In the genomic region with DNA sequence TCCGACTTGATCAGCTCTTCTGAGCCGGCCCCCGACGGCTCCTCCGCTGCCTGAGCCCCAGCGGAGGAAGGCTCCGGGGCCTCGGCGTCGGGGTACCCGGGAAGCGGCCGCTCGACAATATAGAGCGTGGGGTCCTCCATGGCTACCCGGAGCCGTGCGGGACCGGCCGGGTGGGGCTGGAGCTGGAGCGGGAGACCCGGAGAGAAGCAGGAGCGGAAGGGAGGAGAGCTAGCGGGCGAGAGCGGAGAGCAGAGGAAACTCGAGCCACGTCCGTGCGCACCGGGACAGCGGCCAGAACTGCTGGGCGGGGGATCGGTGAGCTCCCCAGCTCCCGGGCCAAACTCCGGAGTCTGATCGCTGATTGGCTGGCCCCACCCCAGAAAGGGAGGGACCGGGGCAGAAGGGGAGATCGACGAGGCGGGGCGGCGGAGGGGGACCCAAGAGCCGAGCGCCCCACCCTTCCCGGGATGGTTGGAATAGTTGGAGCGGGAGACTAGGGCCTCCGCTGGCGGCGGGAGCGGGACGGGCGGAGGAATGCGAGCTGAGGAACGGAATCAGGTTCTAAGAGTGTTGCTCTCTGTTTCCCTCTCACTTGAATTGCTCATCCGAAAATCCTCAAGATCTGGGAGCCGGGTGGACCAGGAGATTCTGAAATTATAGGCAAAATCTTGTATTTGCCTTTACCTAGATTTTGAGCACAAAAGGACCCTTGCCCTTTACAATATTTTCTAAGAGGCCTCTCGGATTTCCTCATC, we compare ENCODE assay signal across 8 cellular contexts. TPM values are rescaled to one million over a fixed set of nuclear protein-coding genes. Genes with fewer than 3 reads are reported as not detected.
DNase-seq lines count a peak whose midpoint lies in the region; ATAC-seq and TF ChIP-seq lines count a peak whose summit lies in the region.

Gene CAVIN1, minus strand, starts transcription at position 299 of the 755 bp plus-strand sequence. Its CDS starts 159 bp downstream, at position 140.

- H3K36me3 ChIP-seq in body of pancreas (replicated peaks in 1 of 2; ENCODE audit: insufficient read depth in 1 of 2, low read depth in 2 of 2): no peaks in the 10 kb centered on the region
- no peaks in the 10 kb centered on the region for H3K36me3 ChIP-seq in right atrium auricular region
- H3K36me3 ChIP-seq in ovary: no peaks in the 10 kb centered on the region

- TF ChIP-seq POLR2A in body of pancreas (IDR thresholded peaks at IDR 0.05): peak; percentile 65 to 80 (median 80)
- TF ChIP-seq POLR2A in ovary (IDR thresholded peaks at IDR 0.05): peak; percentile 95

- H3K36me3 Mint-ChIP-seq in activated naive CD4-positive, alpha-beta T cell treated with anti-CD3 and anti-CD28 coated beads for 36 hours (ENCODE audit: low read depth): no peaks in the 10 kb centered on the region

- no peak for TF ChIP-seq EP300 in ovary (IDR thresholded peaks at IDR 0.05)

- H3K9me3 Mint-ChIP-seq in activated naive CD4-positive, alpha-beta T cell treated with anti-CD3 and anti-CD28 coated beads for 36 hours: no peaks in the 10 kb centered on the region

- H3K27ac Mint-ChIP-seq in activated naive CD4-positive, alpha-beta T cell treated with anti-CD3 and anti-CD28 coated beads for 36 hours: no peak within 1 kb of the TSS

- peak within 1 kb of the TSS; percentile 71 for H3K4me3 Mint-ChIP-seq in activated naive CD4-positive, alpha-beta T cell treated with anti-CD3 and anti-CD28 coated beads for 36 hours

- H3K27me3 ChIP-seq in body of pancreas (peaks cover 0 to 4% of the 10 kb centered on the region in 2 donors), right atrium auricular region (no peaks in the 10 kb centered on the region), ovary (no peaks in the 10 kb centered on the region)

- H3K27ac ChIP-seq in body of pancreas (peak within 1 kb of the TSS; percentile 39 to 78 (median 68)), right atrium auricular region (peak within 1 kb of the TSS; percentile 97 to 99), ovary (peak within 1 kb of the TSS; percentile 54 to 78)

- intact Hi-C loops in activated naive CD4-positive, alpha-beta T cell treated with anti-CD3 and anti-CD28 coated beads for 36 hours (cut with micrococcal nuclease): loop anchor here (5.0 to 10.0 kb wide), 2 partner anchors 34 to 252 kb away; partner anchors contain the start of genes ATP6V0A1 and PLEKHH3
- intact Hi-C loops in body of pancreas (cut with DNase I) (no loop called here), ovary (cut with DNase I) (loop anchor here in 3 of 4 donors (5.0 to 10.0 kb wide), 3 partner anchors 89 to 104 kb away; no protein-coding TSS in a partner anchor)

- H3K4me1 ChIP-seq in body of pancreas (peaks cover 19% of the 10 kb centered on the region), right atrium auricular region (peaks cover 0 to 47% of the 10 kb centered on the region in 2 donors), ovary (ENCODE audit: insufficient read depth) (peaks cover 5% of the 10 kb centered on the region)

- WGBS in body of pancreas, 2 donors: 2 to 7% methylated on average over 25 to 58 of the region's 58 CpGs
- WGBS in ovary, 3 donors: 1% methylated on average over 47 to 58 of the region's 58 CpGs

- TF ChIP-seq CTCF in body of pancreas (IDR thresholded peaks at IDR 0.05): peak in 1 of 7 experiments; percentile 6
- no peak for TF ChIP-seq CTCF in right atrium auricular region (IDR thresholded peaks at IDR 0.05)
- no peak for TF ChIP-seq CTCF in ovary (IDR thresholded peaks at IDR 0.05)

- CTCF ChIA-PET in activated naive CD4-positive, alpha-beta T cell treated with anti-CD3 and anti-CD28 coated beads for 36 hours (lab: Charles Lee): interaction anchor here (0.6 to 1.8 kb wide), 12 partner anchors 8 to 315 kb away, joined by 3 to 8 read pairs (median 4); no protein-coding TSS in a partner anchor

- H3K4me1 Mint-ChIP-seq in activated naive CD4-positive, alpha-beta T cell treated with anti-CD3 and anti-CD28 coated beads for 36 hours (ENCODE audit: low read depth): peaks cover 9% of the 10 kb centered on the region

- H3K9me3 ChIP-seq in body of pancreas (no peaks in the 10 kb centered on the region), right atrium auricular region (no peaks in the 10 kb centered on the region), ovary (no peaks in the 10 kb centered on the region)

- H3K4me3 ChIP-seq in body of pancreas (peak within 1 kb of the TSS; percentile 14 to 42), right atrium auricular region (peak within 1 kb of the TSS; percentile 94), ovary (peak within 1 kb of the TSS; percentile 96)

- DNase-seq in activated naive CD4-positive, alpha-beta T cell treated with anti-CD3 and anti-CD28 coated beads for 36 hours: peak; percentile 22
- no peak for DNase-seq in activated naive CD4-positive, alpha-beta T cell (lab: John Stamatoyannopoulos, UW)
- DNase-seq in NCI-H748 (lab: John Stamatoyannopoulos, UW; ENCODE audit: unreplicated experiment) (peak; percentile 39), body of pancreas (peak; percentile 87 to 94 (median 92)), right atrium auricular region (ENCODE audit: low spot score) (peak; percentile 98), ovary (peak; percentile 100)

- ATAC-seq in body of pancreas (peak; percentile 89), HG03442 (IDR thresholded peaks at IDR 0.05; ENCODE audit: unreplicated experiment) (no peak), HG02763 (IDR thresholded peaks at IDR 0.05; ENCODE audit: unreplicated experiment) (no peak)

- H3K27me3 Mint-ChIP-seq in activated naive CD4-positive, alpha-beta T cell treated with anti-CD3 and anti-CD28 coated beads for 36 hours (ENCODE audit: low read depth): peaks cover 20% of the 10 kb centered on the region

RNA-seq across cellular contexts. Expression of gene CAVIN1, which starts in this region (rescaled TPM):
- under 1 TPM; 0.64 to 0.67 TPM for total RNA-seq in activated naive CD4-positive, alpha-beta T cell treated with anti-CD3 and anti-CD28 coated beads for 36 hours
- total RNA-seq in body of pancreas: 10 to 100 TPM; 63.3 to 75.8 TPM
- 100 to 1,000 TPM; 202 to 348 TPM for total RNA-seq in right atrium auricular region
- 100 to 1,000 TPM; 122 to 407 (median 281) TPM for total RNA-seq in ovary
- 100 to 1,000 TPM; 226 to 253 TPM for polyA plus RNA-seq in ovary

Comparison
In these comparisons a context has a peak if more than half of its experiments do, and no peak if none do; other contexts are left out.
1. RNA of gene CAVIN1 (total RNA-seq): 202 to 348 TPM in right atrium auricular region, 122 to 407 TPM in ovary and 63.3 to 75.8 TPM in body of pancreas; 0.64 to 0.67 TPM in activated naive CD4-positive, alpha-beta T cell treated with anti-CD3 and anti-CD28 coated beads for 36 hours; every median in the first group is over 10 times any median in the second.
2. Peak in DNase-seq in activated naive CD4-positive, alpha-beta T cell treated with anti-CD3 and anti-CD28 coated beads for 36 hours; RNA of the gene not detected or under 1 TPM.
3. DNase-seq: peak in NCI-H748 (single experiment), body of pancreas (4 of 4), right atrium auricular region (single experiment) and ovary (5 of 5); none in activated naive CD4-positive, alpha-beta T cell (0 of 4).
4. H3K4me3 ChIP-seq: peak in every context shown above with its lines; median percentile 96 in ovary; 94 in right atrium auricular region; 28 in body of pancreas.
5. Peak in every context shown above with its lines, with median percentiles within 50 percentile points of each other: H3K27ac ChIP-seq.